ENCODE assay signal across 8 cellular contexts in the genomic region with DNA sequence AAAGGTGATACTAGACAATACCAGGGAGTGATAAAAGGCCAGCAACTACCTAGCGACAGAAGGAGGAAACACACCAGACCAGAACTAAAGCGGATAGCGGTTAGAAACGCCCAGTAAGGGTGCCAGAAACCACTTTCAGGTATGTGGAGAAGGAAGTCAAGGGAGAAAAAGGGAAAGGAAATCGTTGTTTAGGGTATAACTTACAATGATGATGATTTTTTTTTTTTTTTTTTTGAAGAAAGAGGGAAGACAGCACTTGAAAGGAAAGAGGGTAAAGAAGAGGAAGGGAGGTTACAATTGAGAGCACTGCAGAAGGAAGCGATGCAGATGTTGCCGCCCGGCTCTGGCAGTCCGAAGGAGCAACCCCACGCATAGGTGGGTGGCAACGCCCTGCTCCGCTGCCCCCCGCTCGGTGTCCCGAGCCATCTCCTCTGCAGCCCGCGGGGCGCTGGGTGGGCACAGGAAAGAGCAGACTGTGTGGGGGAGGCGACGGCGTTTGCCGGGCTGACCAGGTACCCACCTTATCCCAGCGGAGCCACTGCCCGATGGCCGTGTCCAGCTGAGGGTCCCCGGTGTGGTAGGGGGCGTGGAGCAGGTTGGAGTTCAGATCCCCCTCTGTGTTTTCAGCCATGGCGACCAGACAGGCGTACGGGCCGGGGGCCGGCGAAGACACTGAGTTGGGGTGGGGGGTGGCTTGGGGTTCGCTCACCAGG. TPM values are rescaled to one million over a fixed set of nuclear protein-coding genes. Genes with fewer than 3 reads are reported as not detected.
DNase-seq lines count a peak whose midpoint lies in the region; ATAC-seq lines count a peak whose summit lies in the region.

No MANE protein-coding gene starts in this region.

- intact Hi-C loops in left colon (cut with DNase I, micrococcal nuclease): loop anchor here in 1 of 2 donors (10.0 kb wide), 1 partner anchor 347 kb away; a partner anchor contains a TSS

- DNase-seq in COLO668 (lab: John Stamatoyannopoulos, UW; ENCODE audit: unreplicated experiment): peak; percentile 15
- DNase-seq in NCI-H1105 (lab: John Stamatoyannopoulos, UW): peak; percentile 29
- DNase-seq in T-helper 17 cell: peak; percentile 5 to 30 (median 20)
- peak in 1 of 2 donors; percentile 28 for DNase-seq in central memory CD8-positive, alpha-beta T cell (ENCODE audit: low spot score in 2 of 2)
- DNase-seq in left colon: peak; percentile 60 to 63
- DNase-seq in stimulated activated CD8-positive, alpha-beta memory T cell treated with anti-CD3 and anti-CD28 coated beads, Interleukin-12 subunit alpha, Interleukin-12 subunit beta, amount 100 ng/mL, for 1 hour (ENCODE audit: low read depth): peak; percentile 15

- H3K27ac Mint-ChIP-seq in T-helper 17 cell: peak overlapping the region; percentile 98
- peak overlapping the region; percentile 29 for H3K27ac Mint-ChIP-seq in central memory CD8-positive, alpha-beta T cell (ENCODE audit: low read depth)

- peaks cover 5% of the 10 kb centered on the region for H3K36me3 Mint-ChIP-seq in T-helper 17 cell (ENCODE audit: low read depth)
- peaks cover 2% of the 10 kb centered on the region for H3K36me3 Mint-ChIP-seq in central memory CD8-positive, alpha-beta T cell (ENCODE audit: insufficient read depth)

- H3K27me3 Mint-ChIP-seq in T-helper 17 cell: no peaks in the 10 kb centered on the region
- H3K27me3 Mint-ChIP-seq in central memory CD8-positive, alpha-beta T cell: no peaks in the 10 kb centered on the region

- no peaks in the 10 kb centered on the region for H3K9me3 ChIP-seq in T-helper 17 cell (ENCODE audit: control insufficient read depth, low read length, poor library complexity, severe bottlenecking)

- H3K4me1 Mint-ChIP-seq in T-helper 17 cell: peaks cover 26% of the 10 kb centered on the region
- peaks cover 20% of the 10 kb centered on the region for H3K4me1 Mint-ChIP-seq in central memory CD8-positive, alpha-beta T cell

- ATAC-seq in GM21717 (IDR thresholded peaks at IDR 0.05; ENCODE audit: unreplicated experiment) (peak; percentile 30), T-helper 17 cell (peak; percentile 44), left colon (peak; percentile 72), HG02840 (IDR thresholded peaks at IDR 0.05; ENCODE audit: low FRiP score, unreplicated experiment) (no peak)
- ATAC-seq in central memory CD8-positive, alpha-beta T cell (replicated peaks; ENCODE audit: extremely low read depth, poor library complexity, severe bottlenecking): peak; percentile 41

- H3K4me3 Mint-ChIP-seq in T-helper 17 cell: peak overlapping the region; percentile 99
- peak overlapping the region; percentile 79 for H3K4me3 Mint-ChIP-seq in central memory CD8-positive, alpha-beta T cell

- no peaks in the 10 kb centered on the region for H3K9me3 Mint-ChIP-seq in central memory CD8-positive, alpha-beta T cell

RNA-seq across cellular contexts. Expression of a gene that starts 0.5 kb away (rescaled TPM):
- 10 to 100 TPM; 10.2 to 10.8 TPM for total RNA-seq in T-helper 17 cell
- total RNA-seq in left colon: 10 to 100 TPM in 1 of 2 donors, 1 to 10 TPM in 1; 9.9 to 14.3 TPM
